In the genomic region with DNA sequence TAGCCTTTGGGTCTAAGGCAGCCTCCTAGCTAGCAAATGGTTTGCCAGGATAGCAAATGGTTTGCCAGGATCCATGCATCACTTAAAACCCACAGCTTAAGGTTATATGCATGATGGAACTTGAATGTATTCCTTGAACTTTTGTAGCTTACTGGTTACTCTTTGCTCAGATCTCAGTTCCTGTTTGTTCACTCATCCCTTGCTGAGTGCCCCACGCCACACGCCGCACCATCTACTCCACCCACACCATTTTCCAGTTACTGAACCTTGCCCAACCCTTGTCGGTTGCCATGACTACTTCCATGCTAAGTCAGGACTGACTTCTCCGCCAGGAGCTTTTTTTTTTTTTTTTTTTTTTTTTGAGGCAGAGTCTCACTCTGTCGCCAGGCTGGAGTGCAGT, we compare ENCODE assay signal across 9 cellular contexts. TPM values are rescaled to one million over a fixed set of nuclear protein-coding genes. Genes with fewer than 3 reads are reported as not detected.
DNase-seq lines count a peak whose midpoint lies in the region; ATAC-seq and TF ChIP-seq lines count a peak whose summit lies in the region.
"Had no signal": no experiment of that assay in that cellular context is flagged by ENCODE, and none has a peak within 500 bp of the region (broad histone marks: within the 10 kb centered on the region; RNA-seq: fewer than 3 reads in every experiment).

No MANE protein-coding gene starts in this region.

- peak; percentile 3 for DNase-seq in EL
- peak; percentile 67 for DNase-seq in RWPE1 (ENCODE audit: low spot score)
- peak; percentile 54 for DNase-seq in mucosa of gallbladder (ENCODE audit: low spot score)
- DNase-seq in foreskin melanocyte: no peak
- no peak for DNase-seq in T1000 (lab: John Stamatoyannopoulos, UW)
- DNase-seq in dermis blood vessel endothelial cell: no peak

- H3K27ac ChIP-seq in RWPE1: peak overlapping the region; percentile 77
- H3K27ac ChIP-seq: dorsolateral prefrontal cortex had no signal

- POLR2A ChIA-PET in RWPE1 (lab: Yijun Ruan, JAX; ENCODE audit: low non-redundant PET): no interaction called here

- CTCF ChIA-PET in RWPE1 (lab: Yijun Ruan, JAX): interaction anchor here (0.6 to 0.7 kb wide), 2 partner anchors 41 to 57 kb away, joined by 6 to 8 read pairs; no protein-coding TSS in a partner anchor

- TF ChIP-seq CTCF in RWPE1 (conservative IDR thresholded peaks at IDR 0.05; ENCODE audit: low read depth): no peak

- ATAC-seq in GM19328 (IDR thresholded peaks at IDR 0.05; ENCODE audit: unreplicated experiment) (peak; percentile 81), HG03139 (IDR thresholded peaks at IDR 0.05; ENCODE audit: unreplicated experiment) (peak; percentile 92)

RNA-seq across cellular contexts. Expression of a gene that starts 29.5 kb away (rescaled TPM):
- total RNA-seq in mucosa of gallbladder (57.7 TPM), dermis blood vessel endothelial cell (41.5 and 50.1 TPM in 2 replicates)

Comparison
In these comparisons a context has a peak if more than half of its experiments do, and no peak if none do; other contexts are left out.
1. DNase-seq: peak in EL (single experiment), RWPE1 (single experiment) and mucosa of gallbladder (single experiment); none in foreskin melanocyte (single experiment), T1000 (single experiment) and dermis blood vessel endothelial cell (single experiment).